In genomic region chr3:100271522-100271921, GRCh38 we compare ENCODE assay signal across 1 cellular context.
TF ChIP-seq lines count a peak whose summit lies in the region.

No MANE protein-coding gene starts in this region.

TF ChIP-seq in GM23338, 12 proteins besides CTCF, POLR2A, EP300 and RAD21 (continued from another document):
- TF ChIP-seq, protein P1, sequence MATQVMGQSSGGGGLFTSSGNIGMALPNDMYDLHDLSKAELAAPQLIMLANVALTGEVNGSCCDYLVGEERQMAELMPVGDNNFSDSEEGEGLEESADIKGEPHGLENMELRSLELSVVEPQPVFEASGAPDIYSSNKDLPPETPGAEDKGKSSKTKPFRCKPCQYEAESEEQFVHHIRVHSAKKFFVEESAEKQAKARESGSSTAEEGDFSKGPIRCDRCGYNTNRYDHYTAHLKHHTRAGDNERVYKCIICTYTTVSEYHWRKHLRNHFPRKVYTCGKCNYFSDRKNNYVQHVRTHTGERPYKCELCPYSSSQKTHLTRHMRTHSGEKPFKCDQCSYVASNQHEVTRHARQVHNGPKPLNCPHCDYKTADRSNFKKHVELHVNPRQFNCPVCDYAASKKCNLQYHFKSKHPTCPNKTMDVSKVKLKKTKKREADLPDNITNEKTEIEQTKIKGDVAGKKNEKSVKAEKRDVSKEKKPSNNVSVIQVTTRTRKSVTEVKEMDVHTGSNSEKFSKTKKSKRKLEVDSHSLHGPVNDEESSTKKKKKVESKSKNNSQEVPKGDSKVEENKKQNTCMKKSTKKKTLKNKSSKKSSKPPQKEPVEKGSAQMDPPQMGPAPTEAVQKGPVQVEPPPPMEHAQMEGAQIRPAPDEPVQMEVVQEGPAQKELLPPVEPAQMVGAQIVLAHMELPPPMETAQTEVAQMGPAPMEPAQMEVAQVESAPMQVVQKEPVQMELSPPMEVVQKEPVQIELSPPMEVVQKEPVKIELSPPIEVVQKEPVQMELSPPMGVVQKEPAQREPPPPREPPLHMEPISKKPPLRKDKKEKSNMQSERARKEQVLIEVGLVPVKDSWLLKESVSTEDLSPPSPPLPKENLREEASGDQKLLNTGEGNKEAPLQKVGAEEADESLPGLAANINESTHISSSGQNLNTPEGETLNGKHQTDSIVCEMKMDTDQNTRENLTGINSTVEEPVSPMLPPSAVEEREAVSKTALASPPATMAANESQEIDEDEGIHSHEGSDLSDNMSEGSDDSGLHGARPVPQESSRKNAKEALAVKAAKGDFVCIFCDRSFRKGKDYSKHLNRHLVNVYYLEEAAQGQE (IDR thresholded peaks at IDR 0.05; ENCODE audit: unreplicated experiment), result no peak
- TF ChIP-seq ETS1 (IDR thresholded peaks at IDR 0.05) (no peak), NANOG (IDR thresholded peaks at IDR 0.05; ENCODE audit: borderline replicate concordance) (no peak), EZH2 (IDR thresholded peaks at IDR 0.05; ENCODE audit: low read depth, unreplicated experiment) (no peak), CREB1 (CRISPR knock-in tag; IDR thresholded peaks at IDR 0.05; ENCODE audit: low read depth) (no peak), JUNB (IDR thresholded peaks at IDR 0.05; ENCODE audit: unreplicated experiment) (no peak)
